23 cellular contexts compared by ENCODE assay signal in genomic region chr1:177282976-177283375, GRCh38.
"Had no signal": no experiment of that assay in that cellular context is flagged by ENCODE, and none has a peak within 500 bp of the region (broad histone marks: within the 10 kb centered on the region; RNA-seq: fewer than 3 reads in every experiment).

No MANE protein-coding gene starts in this region.

- H3K27me3 ChIP-seq: breast epithelium, ovary, right atrium auricular region, spleen, transverse colon, vagina had no signal

- FAIRE-seq: endometrium, TTC549 had no signal

- DNase-seq: activated CD4-positive, alpha-beta T cell treated with anti-CD3 and anti-CD28 coated beads, Interleukin-2, amount 50 U/mL, for 4 hours; activated CD8-positive, alpha-beta memory T cell treated with anti-CD3 and anti-CD28 coated beads, Interleukin-2, amount 50 U/mL, for 48 hours; activated naive CD4-positive, alpha-beta T cell; activated naive CD8-positive, alpha-beta T cell treated with anti-CD3 and anti-CD28 coated beads for 36 hours; activated T-cell treated with anti-CD3 and anti-CD28 coated beads, Interleukin-2, amount 50 U/mL, for 4 hours; cerebellar nuclear complex; effector CD4-positive, alpha-beta T cell; foreskin melanocyte; left ventricle myocardium inferior; midbrain; natural killer cell; ovary; psoas muscle; spleen; stimulated activated CD4-positive, alpha-beta T cell treated with anti-CD3 and anti-CD28 coated beads, Interleukin-4, amount 100 ng/mL, for 1 hour; T-cell; transverse colon; WERI-Rb-1 had no signal

- H3K4me1 ChIP-seq: breast epithelium, left ventricle myocardium inferior, psoas muscle, right atrium auricular region, spleen, transverse colon, vagina had no signal

- H3K27ac ChIP-seq: breast epithelium, left ventricle myocardium inferior, ovary, psoas muscle, right atrium auricular region, spleen, transverse colon, vagina, WERI-Rb-1 had no signal

- ATAC-seq: activated T-cell treated with anti-CD3 and anti-CD28 coated beads, Interleukin-2, amount 50 U/mL, for 4 hours; natural killer cell; psoas muscle; T-cell had no signal
